35 cellular contexts compared by ENCODE assay signal in genomic region chr2:15725101-15725787, GRCh38.
"Had no signal": no experiment of that assay in that cellular context is flagged by ENCODE, and none has a peak within 500 bp of the region (broad histone marks: within the 10 kb centered on the region; RNA-seq: fewer than 3 reads in every experiment).

No MANE protein-coding gene starts in this region.

- ATAC-seq: activated CD8-positive, alpha-beta T cell treated with anti-CD3 and anti-CD28 coated beads for 36 hours; activated T-cell treated with anti-CD3 and anti-CD28 coated beads, Interleukin-2, amount 50 U/mL, for 72 hours; activated T-helper 17 cell treated with anti-CD3 and anti-CD28 coated beads, Interleukin-2, amount 50 U/mL, for 72 hours; PC-3 had no signal

- H3K9me3 ChIP-seq: Peyer's patch, SJSA1, SK-N-SH had no signal

- FAIRE-seq: TTC549 had no signal

- H3K4me3 ChIP-seq: Peyer's patch, SJSA1 had no signal

- H3K36me3 Mint-ChIP-seq: activated naive CD8-positive, alpha-beta T cell treated with anti-CD3 and anti-CD28 coated beads for 36 hours had no signal

- H3K27ac Mint-ChIP-seq: activated CD4-positive, alpha-beta T cell treated with anti-CD3 and anti-CD28 coated beads, Interleukin-2, amount 10 ng/mL, durations not matched to agents 24 days and 14 days; activated CD8-positive, alpha-beta T cell treated with anti-CD3 and anti-CD28 coated beads for 36 hours; activated naive CD8-positive, alpha-beta T cell treated with anti-CD3 and anti-CD28 coated beads for 36 hours; activated T-cell treated with anti-CD3 and anti-CD28 coated beads, Interleukin-2, amount 50 U/mL, for 72 hours; activated T-helper 17 cell treated with anti-CD3 and anti-CD28 coated beads, Interleukin-2, amount 50 U/mL, for 72 hours; T-helper 1 cell treated with Interleukin-12 subunit alpha and Interleukin-12 subunit beta and Interleukin-4 antibody, amounts not matched to agents 30 μg/mL and 1 μg/mL, for 36 hours; T-helper 2 cell treated with Interferon-gamma antibody and Interleukin-4, amounts not matched to agents 5 μg/mL and 100 μg/mL, for 36 hours had no signal

- H3K4me3 Mint-ChIP-seq: activated CD4-positive, alpha-beta T cell treated with anti-CD3 and anti-CD28 coated beads, Interleukin-2, amount 10 ng/mL, durations not matched to agents 24 days and 14 days; activated CD8-positive, alpha-beta T cell treated with anti-CD3 and anti-CD28 coated beads for 36 hours; activated naive CD8-positive, alpha-beta T cell treated with anti-CD3 and anti-CD28 coated beads for 36 hours; activated T-cell treated with anti-CD3 and anti-CD28 coated beads, Interleukin-2, amount 50 U/mL, for 72 hours; activated T-helper 17 cell treated with anti-CD3 and anti-CD28 coated beads, Interleukin-2, amount 50 U/mL, for 72 hours; T-helper 1 cell treated with Interleukin-12 subunit alpha and Interleukin-12 subunit beta and Interleukin-4 antibody, amounts not matched to agents 30 μg/mL and 1 μg/mL, for 36 hours; T-helper 2 cell treated with Interferon-gamma antibody and Interleukin-4, amounts not matched to agents 5 μg/mL and 100 μg/mL, for 36 hours had no signal

- H3K27me3 Mint-ChIP-seq: activated CD4-positive, alpha-beta T cell treated with anti-CD3 and anti-CD28 coated beads, Interleukin-2, amount 10 ng/mL, durations not matched to agents 24 days and 14 days had no signal

- H3K27ac ChIP-seq: KMS-11, Peyer's patch, SJSA1 had no signal

- H3K9me3 Mint-ChIP-seq: activated CD4-positive, alpha-beta T cell treated with anti-CD3 and anti-CD28 coated beads, Interleukin-2, amount 10 ng/mL, durations not matched to agents 24 days and 14 days; activated CD8-positive, alpha-beta T cell treated with anti-CD3 and anti-CD28 coated beads for 36 hours; activated naive CD8-positive, alpha-beta T cell treated with anti-CD3 and anti-CD28 coated beads for 36 hours; activated T-cell treated with anti-CD3 and anti-CD28 coated beads, Interleukin-2, amount 50 U/mL, for 72 hours; activated T-helper 17 cell treated with anti-CD3 and anti-CD28 coated beads, Interleukin-2, amount 50 U/mL, for 72 hours; T-helper 1 cell treated with Interleukin-12 subunit alpha and Interleukin-12 subunit beta and Interleukin-4 antibody, amounts not matched to agents 30 μg/mL and 1 μg/mL, for 36 hours; T-helper 2 cell treated with Interferon-gamma antibody and Interleukin-4, amounts not matched to agents 5 μg/mL and 100 μg/mL, for 36 hours had no signal

- H3K27me3 ChIP-seq: Peyer's patch, SJSA1 had no signal

- H3K36me3 ChIP-seq: Peyer's patch, SJSA1 had no signal

- DNase-seq: activated CD4-positive, alpha-beta T cell treated with anti-CD3 and anti-CD28 coated beads, Interleukin-2, amount 10 ng/mL, durations not matched to agents 24 days and 14 days; activated CD4-positive, alpha-beta T cell treated with anti-CD3 and anti-CD28 coated beads, Interleukin-2, amount 50 U/mL, for 4 hours; activated CD8-positive, alpha-beta T cell treated with anti-CD3 and anti-CD28 coated beads for 36 hours; activated effector memory CD4-positive, alpha-beta T cell treated with anti-CD3 and anti-CD28 coated beads, Interleukin-2, amount 50 U/mL, for 16 hours; activated naive CD4-positive, alpha-beta T cell; activated naive CD4-positive, alpha-beta T cell treated with anti-CD3 and anti-CD28 coated beads, Interleukin-2, amount 50 U/mL, for 16 hours; activated naive CD8-positive, alpha-beta T cell treated with anti-CD3 and anti-CD28 coated beads for 36 hours; activated T-cell treated with anti-CD3 and anti-CD28 coated beads, Interleukin-2, amount 50 U/mL, for 1 hour; activated T-cell treated with anti-CD3 and anti-CD28 coated beads, Interleukin-2, amount 50 U/mL, for 72 hours; amniotic stem cell; aorta; MM.1S; MV-4-11; NCI-H1092 treated with DMSO at 0.1 percent for 48 hours; NCI-H1417; NCI-H146; NCI-H187; NCI-H2029 treated with DMSO at 0.1 percent for 48 hours; NCI-H2107; NCI-H2171; NCI-H510A; NCI-H526; NCI-H748 treated with DMSO at 0.1 percent for 48 hours; NK-92 treated with Interleukin-12 subunit alpha and Interleukin-12 subunit beta, amount 100 ng/mL, for 24 hours; PC-3; RPMI8226; SHP77 treated with DMSO at 0.1 percent for 48 hours; SK-N-SH had no signal

- H3K4me1 Mint-ChIP-seq: activated CD4-positive, alpha-beta T cell treated with anti-CD3 and anti-CD28 coated beads, Interleukin-2, amount 10 ng/mL, durations not matched to agents 24 days and 14 days; activated naive CD8-positive, alpha-beta T cell treated with anti-CD3 and anti-CD28 coated beads for 36 hours; activated T-helper 17 cell treated with anti-CD3 and anti-CD28 coated beads, Interleukin-2, amount 50 U/mL, for 72 hours had no signal

- H3K4me2 ChIP-seq: KMS-11, SK-N-SH had no signal

- H3K9ac ChIP-seq: KMS-11, SK-N-SH had no signal
